Comparison of ENCODE assay signal across 13 cellular contexts in genomic region chr2:46336560-46336959, GRCh38. TPM values are rescaled to one million over a fixed set of nuclear protein-coding genes. Genes with fewer than 3 reads are reported as not detected.
A peak's percentile ranks its signal among the peaks of the same experiment; 100 is the strongest.
DNase-seq lines count a peak whose midpoint lies in the region; FAIRE-seq and TF ChIP-seq lines count a peak whose summit lies in the region.
"Had no signal": no experiment of that assay in that cellular context is flagged by ENCODE, and none has a peak within 500 bp of the region (broad histone marks: within the 10 kb centered on the region; RNA-seq: fewer than 3 reads in every experiment).

No MANE protein-coding gene starts in this region.

- dilution Hi-C loops in endothelial cell of umbilical vein (cut with MboI; ENCODE audit: extremely low pct_ligation_motif_present, low sequenced_read_pairs) = no loop called here

- no peak for TF ChIP-seq POLR2A in endothelial cell of umbilical vein (IDR thresholded peaks at IDR 0.05; ENCODE audit: low read depth, low read length)

- no peak for TF ChIP-seq CTCF in endothelial cell of umbilical vein (IDR thresholded peaks at IDR 0.05; ENCODE audit: extremely low read depth in 1 of 2, insufficient read depth in 1 of 2, low read depth in 1 of 2, low read length in 2 of 2)
- TF ChIP-seq CTCF in nephron (IDR thresholded peaks at IDR 0.05; ENCODE audit: unreplicated experiment in 3 of 3) = no peak

- H3K27me3 ChIP-seq in ACC112 (ENCODE audit: insufficient read depth, low read length) (no peaks in the 10 kb centered on the region), endothelial cell of umbilical vein (ENCODE audit: control insufficient read depth in 2 of 2, insufficient read depth in 2 of 2, low read length in 2 of 2) (no peaks in the 10 kb centered on the region)
- H3K27me3 ChIP-seq: foreskin keratinocyte had no signal

- no peak overlapping the region for H3K4me2 ChIP-seq in endothelial cell of umbilical vein (ENCODE audit: insufficient read depth, low read length)

- H3K4me1 Mint-ChIP-seq in nephron = peaks cover 57% of the 10 kb centered on the region
- H3K4me1 Mint-ChIP-seq in immature natural killer cell = no peaks in the 10 kb centered on the region
- H3K4me1 Mint-ChIP-seq: B cell had no signal

- POLR2A ChIA-PET in endothelial cell of umbilical vein (lab: Charles Lee) = no interaction called here

- peaks cover 75% of the 10 kb centered on the region for H3K4me1 ChIP-seq in ACC112 (ENCODE audit: control insufficient read depth, insufficient read depth, low read length, unreplicated experiment)
- peaks cover 32% of the 10 kb centered on the region for H3K4me1 ChIP-seq in endothelial cell of umbilical vein (ENCODE audit: control insufficient read depth, extremely low read depth, insufficient read depth, low read length)

- H3K27me3 Mint-ChIP-seq in nephron (ENCODE audit: low read depth) (peaks cover 4% of the 10 kb centered on the region), immature natural killer cell (ENCODE audit: low read depth in 3 of 3) (peaks cover 0 to 8% (median 7%) of the 10 kb centered on the region in 3 donors)

- H3K9me3 Mint-ChIP-seq in nephron (no peaks in the 10 kb centered on the region), immature natural killer cell (no peaks in the 10 kb centered on the region)
- H3K9me3 Mint-ChIP-seq: stimulated activated effector memory CD8-positive, alpha-beta T cell treated with anti-CD3 and anti-CD28 coated beads, Interleukin-12 subunit alpha, Interleukin-12 subunit beta, amount 100 ng/mL, for 72 hours; T-cell had no signal

- H3K4me3 Mint-ChIP-seq in nephron (peak overlapping the region in 2 of 3 experiments; percentile 1 to 81), immature natural killer cell (no peak overlapping the region)
- H3K4me3 Mint-ChIP-seq: B cell; stimulated activated effector memory CD8-positive, alpha-beta T cell treated with anti-CD3 and anti-CD28 coated beads, Interleukin-12 subunit alpha, Interleukin-12 subunit beta, amount 100 ng/mL, for 72 hours; T-cell had no signal

- FAIRE-seq in endothelial cell of umbilical vein (lab: Jason Lieb, UNC) = peak; percentile 44

- peaks cover 76% of the 10 kb centered on the region for H3K79me2 ChIP-seq in ACC112 (ENCODE audit: control insufficient read depth, insufficient read depth, low read length, unreplicated experiment)
- peaks cover 74% of the 10 kb centered on the region for H3K79me2 ChIP-seq in endothelial cell of umbilical vein (ENCODE audit: control insufficient read depth, insufficient read depth, low read length)

- peak overlapping the region; percentile 98 for H3K27ac ChIP-seq in ACC112 (ENCODE audit: low read depth, low read length)
- H3K27ac ChIP-seq in endothelial cell of umbilical vein (ENCODE audit: insufficient read depth, low read depth, low read length) = no peak overlapping the region
- H3K27ac ChIP-seq: foreskin keratinocyte had no signal

- DNase-seq in NCI-H446 treated with DMSO at 0.1 percent for 48 hours (lab: John Stamatoyannopoulos, UW) = peak; percentile 13
- no peak for DNase-seq in endothelial cell of umbilical vein (ENCODE audit: low read depth, low spot score)
- DNase-seq in immature natural killer cell = no peak
- DNase-seq in cerebellar nuclear complex (lab: John Stamatoyannopoulos, UW) = no peak
- DNase-seq in NCI-H345 treated with DMSO at 0.1 percent for 48 hours (lab: John Stamatoyannopoulos, UW; ENCODE audit: unreplicated experiment) = no peak
- no peak for DNase-seq in H4 (ENCODE audit: low spot score)
- DNase-seq: foreskin keratinocyte, MV-4-11, T-cell had no signal

- H2AFZ ChIP-seq in ACC112 (ENCODE audit: low read length, unreplicated experiment) (no peak overlapping the region), endothelial cell of umbilical vein (ENCODE audit: low read depth, low read length) (no peak overlapping the region)

- intact Hi-C loops in endothelial cell of umbilical vein (cut with micrococcal nuclease) = no loop called here

- H3K9me1 ChIP-seq in endothelial cell of umbilical vein (replicated peaks; ENCODE audit: control insufficient read depth, extremely low read depth, insufficient read depth, low read length) = no peaks in the 10 kb centered on the region

- H3K36me3 ChIP-seq in ACC112 (ENCODE audit: insufficient read depth, low read length) (no peaks in the 10 kb centered on the region), endothelial cell of umbilical vein (ENCODE audit: control insufficient read depth in 2 of 2, extremely low read depth in 1 of 2, insufficient read depth in 2 of 2, low read length in 2 of 2) (no peaks in the 10 kb centered on the region)

- CTCF ChIA-PET in endothelial cell of umbilical vein (lab: Charles Lee) = interaction anchor here (0.9 kb wide), 1 partner anchor 59 kb away, joined by 3 read pairs; no protein-coding TSS in a partner anchor

- H3K9me3 ChIP-seq in endothelial cell of umbilical vein (replicated peaks; ENCODE audit: control insufficient read depth, insufficient read depth, low read length) = no peaks in the 10 kb centered on the region

- H3K27ac Mint-ChIP-seq in nephron (peak overlapping the region; percentile 97 to 98 (median 98)), immature natural killer cell (no peak overlapping the region)
- H3K27ac Mint-ChIP-seq: B cell; stimulated activated effector memory CD8-positive, alpha-beta T cell treated with anti-CD3 and anti-CD28 coated beads, Interleukin-12 subunit alpha, Interleukin-12 subunit beta, amount 100 ng/mL, for 72 hours; T-cell had no signal

- H3K9ac ChIP-seq in endothelial cell of umbilical vein (replicated peaks; ENCODE audit: extremely low read depth, insufficient read depth, low read length) = no peak overlapping the region

- H3K36me3 Mint-ChIP-seq in nephron (ENCODE audit: low read depth) (no peaks in the 10 kb centered on the region), immature natural killer cell (no peaks in the 10 kb centered on the region)
- H3K36me3 Mint-ChIP-seq: T-cell had no signal

- BruUV-seq in endothelial cell of umbilical vein (replicated peaks; lab: Mats Ljungman, UMichigan) = no TSS peak

- peaks cover 5% of the 10 kb centered on the region for H4K20me1 ChIP-seq in endothelial cell of umbilical vein (replicated peaks; ENCODE audit: control insufficient read depth, extremely low read depth, insufficient read depth, low read length)

- H3K4me3 ChIP-seq in ACC112 (ENCODE audit: low read depth, low read length) (peak overlapping the region; percentile 64), endothelial cell of umbilical vein (replicated peaks in 1 of 3; ENCODE audit: insufficient read depth in 1 of 3, low read depth in 1 of 3, low read length in 3 of 3) (no peak overlapping the region)

TF ChIP-seq in endothelial cell of umbilical vein, 7 proteins besides CTCF, POLR2A, EP300 and RAD21:
- TF ChIP-seq FOS (IDR thresholded peaks at IDR 0.05; ENCODE audit: borderline replicate concordance, insufficient read depth, low read length) (no peak), POLR2AphosphoS5 (IDR thresholded peaks at IDR 0.05; ENCODE audit: insufficient read depth, low read depth, low read length) (no peak), JUN (IDR thresholded peaks at IDR 0.05; ENCODE audit: borderline replicate concordance, insufficient read depth, insufficient read length, low read depth) (no peak), MAX (IDR thresholded peaks at IDR 0.05; ENCODE audit: insufficient read depth, insufficient read length) (no peak), EZH2 (IDR thresholded peaks at IDR 0.05; ENCODE audit: borderline replicate concordance, low read depth, low read length, severe bottlenecking) (no peak), GATA2 (IDR thresholded peaks at IDR 0.05; ENCODE audit: insufficient read depth, insufficient read length, low read depth, low read length) (no peak), MYC (IDR thresholded peaks at IDR 0.05; ENCODE audit: low read depth, low read length) (no peak)
TF ChIP-seq in endothelial cell of umbilical vein: peak in this region for 0.

RNA-seq across cellular contexts. Expression of gene EPAS1, which starts 39.4 kb away (rescaled TPM):
- total RNA-seq in endothelial cell of umbilical vein = 374 and 397 TPM in 2 replicates
- polyA plus RNA-seq in endothelial cell of umbilical vein (214 and 229 TPM in 2 replicates), immature natural killer cell (under 1 TPM; 0.05 to 0.69 (median 0.08) TPM)
- polyA plus RNA-seq in endothelial cell of umbilical vein (2011; cell fraction: cytosol; rRNA removed) = 316 and 329 TPM in 2 replicates
- 257 and 293 TPM in 2 replicates for polyA plus RNA-seq in endothelial cell of umbilical vein (2011; cell fraction: nucleus; rRNA removed)
- polyA plus RNA-seq in endothelial cell of umbilical vein (2012) = 294 and 311 TPM in 2 replicates
- polyA minus RNA-seq in endothelial cell of umbilical vein = 334 and 376 TPM in 2 replicates
- polyA minus RNA-seq in endothelial cell of umbilical vein (2011; cell fraction: cytosol; rRNA and poly(A)+ RNA removed) = 84.9 TPM
- polyA minus RNA-seq in endothelial cell of umbilical vein (2011; cell fraction: nucleus; rRNA and poly(A)+ RNA removed) = 192 and 214 TPM in 2 replicates
- 30.5 and 31.6 TPM in 2 replicates for total RNA-seq in H4 (2014; rRNA removed; shearing (Covaris generic))

Comparison
In these comparisons a context has a peak if more than half of its experiments do, and no peak if none do; other contexts are left out.
1. H3K27ac Mint-ChIP-seq: peak in nephron (3 of 3); none in immature natural killer cell (0 of 6).
2. H3K4me3 Mint-ChIP-seq: peak in nephron (2 of 3); none in immature natural killer cell (0 of 5).
3. RNA of gene EPAS1, which starts 39.4 kb away (total RNA-seq): 374 to 397 TPM in endothelial cell of umbilical vein; 30.5 to 31.6 TPM in H4; every median in the first group is over 10 times any median in the second.